ENCODE assay signal across 21 cellular contexts in genomic region chr16:10849736-10850477, GRCh38. TPM values are rescaled to one million over a fixed set of nuclear protein-coding genes. Genes with fewer than 3 reads are reported as not detected.
DNase-seq lines count a peak whose midpoint lies in the region; ATAC-seq and TF ChIP-seq lines count a peak whose summit lies in the region.
"Had no signal": no experiment of that assay in that cellular context is flagged by ENCODE, and none has a peak within 500 bp of the region (broad histone marks: within the 10 kb centered on the region; RNA-seq: fewer than 3 reads in every experiment).

No MANE protein-coding gene starts in this region.

- peak; percentile 4 for DNase-seq in activated effector memory CD4-positive, alpha-beta T cell treated with anti-CD3 and anti-CD28 coated beads, Interleukin-2, amount 50 U/mL, for 16 hours
- DNase-seq in activated effector memory CD4-positive, alpha-beta T cell treated with Interleukin-2 at 50 U/mL for 16 hours = no peak
- peak; percentile 3 for DNase-seq in PC-3
- peak; percentile 82 for DNase-seq in epithelial cell of esophagus (ENCODE audit: low read depth)
- peak; percentile 7 for DNase-seq in sigmoid colon
- DNase-seq in SK-N-DZ (ENCODE audit: low spot score) = no peak
- DNase-seq in activated CD4-positive, CD25-positive, alpha-beta regulatory T cell treated with anti-CD3 and anti-CD28 coated beads, Interleukin-2, amount 50 U/mL, for 72 hours = no peak
- DNase-seq: AML-193; Calu3; CD8-positive, alpha-beta T cell; DMS53; DND-41; EL; GOT3; H9 had no signal

- H3K4me3 ChIP-seq in PC-3 (ENCODE audit: low read length) = no peak overlapping the region
- H3K4me3 ChIP-seq in epithelial cell of esophagus (ENCODE audit: low read length) = no peak overlapping the region
- H3K4me3 ChIP-seq in sigmoid colon = no peak overlapping the region
- H3K4me3 ChIP-seq: A549, GM12878 had no signal

- 78 to 82% methylated on average over 7 of the region's 7 CpGs for WGBS in sigmoid colon, 2 donors

- H3K4me1 ChIP-seq in PC-3 (ENCODE audit: insufficient read depth, low read length) = peaks cover 8% of the 10 kb centered on the region
- H3K4me1 ChIP-seq in sigmoid colon = no peaks in the 10 kb centered on the region
- H3K4me1 ChIP-seq: A549 had no signal

- no peaks in the 10 kb centered on the region for H4K20me1 ChIP-seq in PC-3 (ENCODE audit: low read length)

- H3K9me2 ChIP-seq in PC-3 (replicated peaks; ENCODE audit: low read length) = no peaks in the 10 kb centered on the region

- CTCF ChIA-PET in PC-3 (lab: Charles Lee) = no interaction called here

- no peaks in the 10 kb centered on the region for H3F3A ChIP-seq in PC-3 (ENCODE audit: low read length, unreplicated experiment)

- no peak overlapping the region for H3K4me2 ChIP-seq in PC-3 (ENCODE audit: low read length)
- H3K4me2 ChIP-seq: A549 had no signal

- peaks cover 20% of the 10 kb centered on the region for H3K27me3 ChIP-seq in PC-3 (ENCODE audit: low read length)
- peaks cover 0 to 4% (median 0%) of the 10 kb centered on the region in 3 donors for H3K27me3 ChIP-seq in sigmoid colon

- no TSS peak for BruUV-seq in PC-3 (replicated peaks; lab: Mats Ljungman, UMichigan)

- intact Hi-C loops in PC-3 (cut with micrococcal nuclease) = no loop called here
- intact Hi-C loops in sigmoid colon (cut with DNase I) = no loop called here

- no peak overlapping the region for H2AFZ ChIP-seq in PC-3 (ENCODE audit: low read length)

- TF ChIP-seq POLR2A in sigmoid colon (IDR thresholded peaks at IDR 0.05) = no peak

- H3K79me2 ChIP-seq in PC-3 (ENCODE audit: low read length) = no peaks in the 10 kb centered on the region

- ATAC-seq in PC-3 (no peak), GM18498 (IDR thresholded peaks at IDR 0.05; ENCODE audit: unreplicated experiment) (no peak)
- ATAC-seq: A549; CD8-positive, alpha-beta T cell; GM12878 had no signal

- no peak overlapping the region for H3K9ac ChIP-seq in PC-3 (ENCODE audit: low read length)

- H3K36me3 ChIP-seq in PC-3 (ENCODE audit: low read depth, low read length) = no peaks in the 10 kb centered on the region
- no peaks in the 10 kb centered on the region for H3K36me3 ChIP-seq in sigmoid colon

- H3K27ac ChIP-seq in PC-3 (ENCODE audit: low read length) = no peak overlapping the region
- no peak overlapping the region for H3K27ac ChIP-seq in sigmoid colon
- H3K27ac ChIP-seq: 22Rv1, A549 had no signal

- H3K9me3 ChIP-seq in PC-3 (ENCODE audit: low read length) (no peaks in the 10 kb centered on the region), sigmoid colon (no peaks in the 10 kb centered on the region)
- H3K9me3 ChIP-seq: A549 had no signal

- no peak for TF ChIP-seq EP300 in sigmoid colon (IDR thresholded peaks at IDR 0.05)

- POLR2A ChIA-PET in PC-3 (lab: Charles Lee; ENCODE audit: unreplicated experiment) = no interaction called here

- TF ChIP-seq CTCF in PC-3 (conservative IDR thresholded peaks at IDR 0.05; ENCODE audit: low read depth, low read length) (no peak), epithelial cell of esophagus (IDR thresholded peaks at IDR 0.05; ENCODE audit: insufficient read depth, low read depth, low read length, missing control alignments) (no peak), sigmoid colon (IDR thresholded peaks at IDR 0.05) (no peak)

RNA-seq across cellular contexts. Expression of gene CIITA, which starts 27.1 kb away (rescaled TPM):
- total RNA-seq in PC-3 (2014; rRNA removed) (not detected in 2 replicates), sigmoid colon (10 to 100 TPM in 2 of 4 donors, 1 to 10 TPM in 2; 4.9 to 13.6 (median 11.5) TPM)
- 10 to 100 TPM in 1 of 3 donors, 1 to 10 TPM in 2; 1.2 to 53.9 (median 2.4) TPM for polyA plus RNA-seq in sigmoid colon
- 0.46 TPM in 1 of 2 replicates, not detected in the other for polyA plus RNA-seq in SK-N-DZ (2014; cell fraction: cytosol; rRNA removed)
- polyA plus RNA-seq in SK-N-DZ (2014; cell fraction: nucleus; rRNA removed) = 0.24 and 0.27 TPM in 2 replicates
- total RNA-seq: G401, H9 had no signal
- polyA plus RNA-seq: BJ had no signal

RNA-seq across cellular contexts. Expression of gene TVP23A, which starts 31.3 kb away (rescaled TPM):
- total RNA-seq in PC-3 (2014; rRNA removed) (not detected in 2 replicates), sigmoid colon (under 1 TPM in 3 of 4 donors, not detected in 1; 0.14 to 0.83 (median 0.71) TPM)
- under 1 TPM in 2 of 3 donors, not detected in 1; 0.46 to 0.98 TPM for polyA plus RNA-seq in sigmoid colon
- polyA plus RNA-seq in SK-N-DZ (2014; cell fraction: cytosol; rRNA removed) = 4.6 and 7.7 TPM in 2 replicates
- 3.8 and 4.4 TPM in 2 replicates for polyA plus RNA-seq in SK-N-DZ (2014; cell fraction: nucleus; rRNA removed)
- total RNA-seq: CD8-positive, alpha-beta T cell; G401 had no signal
- polyA plus RNA-seq: BJ had no signal

Comparison
In these comparisons a context has a peak if more than half of its experiments do, and no peak if none do; other contexts are left out.
1. DNase-seq: peak in activated effector memory CD4-positive, alpha-beta T cell treated with anti-CD3 and anti-CD28 coated beads, Interleukin-2, amount 50 U/mL, for 16 hours (single experiment), PC-3 (single experiment), epithelial cell of esophagus (single experiment) and sigmoid colon (single experiment); none in activated effector memory CD4-positive, alpha-beta T cell treated with Interleukin-2 at 50 U/mL for 16 hours (single experiment), SK-N-DZ (single experiment) and activated CD4-positive, CD25-positive, alpha-beta regulatory T cell treated with anti-CD3 and anti-CD28 coated beads, Interleukin-2, amount 50 U/mL, for 72 hours (single experiment).